ENCODE assay signal across 21 cellular contexts in the genomic region with DNA sequence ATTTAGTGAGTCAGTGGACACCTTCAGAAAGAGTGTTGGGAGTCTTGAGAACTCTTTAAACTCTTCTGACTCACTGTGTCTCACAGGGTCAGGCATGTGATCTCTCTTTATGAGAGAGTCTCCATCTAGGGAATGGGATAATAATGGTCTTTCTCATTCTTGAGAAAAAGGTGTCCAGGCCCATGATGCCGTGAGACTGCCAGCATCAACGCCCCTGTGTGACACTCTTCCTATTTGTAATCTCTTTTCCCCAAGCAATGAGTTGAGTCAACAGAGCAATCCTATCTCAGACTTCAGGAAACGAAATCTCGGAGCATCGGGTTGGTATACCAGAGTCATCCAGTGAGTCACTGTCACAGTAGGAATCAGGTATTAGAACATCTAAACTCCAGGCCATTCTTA.
DNase-seq lines count a peak whose midpoint lies in the region; ATAC-seq and TF ChIP-seq lines count a peak whose summit lies in the region.
"Had no signal": no experiment of that assay in that cellular context is flagged by ENCODE, and none has a peak within 500 bp of the region (broad histone marks: within the 10 kb centered on the region; RNA-seq: fewer than 3 reads in every experiment).

No MANE protein-coding gene starts in this region.

- H3K27me3 ChIP-seq in PC-3 (ENCODE audit: low read length) (peaks cover 24% of the 10 kb centered on the region; the same call in 1 of the 2 replicates), mammary epithelial cell (ENCODE audit: insufficient read depth, low read length) (no peaks in the 10 kb centered on the region), Peyer's patch (no peaks in the 10 kb centered on the region)
- H3K27me3 ChIP-seq: suprapubic skin had no signal

- no peaks in the 10 kb centered on the region for H4K20me1 ChIP-seq in PC-3 (ENCODE audit: low read length)
- no peaks in the 10 kb centered on the region for H4K20me1 ChIP-seq in mammary epithelial cell (ENCODE audit: insufficient read depth, low read length)

- H3K9ac ChIP-seq in PC-3 (ENCODE audit: low read length) (no peak overlapping the region), mammary epithelial cell (ENCODE audit: insufficient read depth, low read length) (no peak overlapping the region)

- peaks cover 19% of the 10 kb centered on the region for H3K4me1 ChIP-seq in PC-3 (ENCODE audit: insufficient read depth, low read length)
- no peaks in the 10 kb centered on the region for H3K4me1 ChIP-seq in mammary epithelial cell (ENCODE audit: insufficient read depth, low read length)
- no peaks in the 10 kb centered on the region for H3K4me1 ChIP-seq in Peyer's patch
- H3K4me1 ChIP-seq: suprapubic skin had no signal

- H3K9me3 Mint-ChIP-seq in type B pancreatic cell = no peaks in the 10 kb centered on the region

- peaks cover 10% of the 10 kb centered on the region for H3K4me1 Mint-ChIP-seq in type B pancreatic cell (ENCODE audit: unreplicated experiment)
- H3K4me1 Mint-ChIP-seq: activated naive CD4-positive, alpha-beta T cell treated with anti-CD3 and anti-CD28 coated beads, Interleukin-2, amount 50 U/mL, for 24 hours had no signal

- H3K4me3 ChIP-seq in PC-3 (ENCODE audit: low read length) (no peak overlapping the region), mammary epithelial cell (replicated peaks in 1 of 3; ENCODE audit: insufficient read depth in 1 of 3, low read depth in 2 of 3, low read length in 3 of 3) (no peak overlapping the region), Peyer's patch (no peak overlapping the region)
- H3K4me3 ChIP-seq: coronary artery, suprapubic skin had no signal

- H3K4me2 ChIP-seq in PC-3 (ENCODE audit: low read length) (peak overlapping the region; percentile 57; the same call in 1 of the 2 replicates), mammary epithelial cell (ENCODE audit: insufficient read depth, low read depth, low read length) (no peak overlapping the region)

- intact Hi-C loops in PC-3 (cut with micrococcal nuclease) (no loop called here), mammary epithelial cell (cut with micrococcal nuclease) (no loop called here), cardiac septum (cut with DNase I) (no loop called here)

- H2AFZ ChIP-seq in PC-3 (ENCODE audit: low read length) = peak overlapping the region; percentile 39; the same call in 1 of the 2 replicates
- H2AFZ ChIP-seq in mammary epithelial cell (ENCODE audit: low read depth, low read length) = peak overlapping the region; percentile 22

- H3K9me2 ChIP-seq in PC-3 (replicated peaks; ENCODE audit: low read length) = no peaks in the 10 kb centered on the region

- CTCF ChIA-PET in PC-3 (lab: Charles Lee) (no interaction called here), mammary epithelial cell (lab: Charles Lee; ENCODE audit: low non-redundant PET) (no interaction called here)

- no peak overlapping the region for H3K27ac Mint-ChIP-seq in type B pancreatic cell
- H3K27ac Mint-ChIP-seq: activated naive CD4-positive, alpha-beta T cell treated with anti-CD3 and anti-CD28 coated beads, Interleukin-2, amount 50 U/mL, for 24 hours; activated T-cell treated with anti-CD3 and anti-CD28 coated beads, Interleukin-2, amount 50 U/mL, for 72 hours; T-helper 1 cell treated with Interleukin-12 subunit alpha and Interleukin-12 subunit beta and Interleukin-4 antibody, amounts not matched to agents 30 μg/mL and 1 μg/mL, for 36 hours had no signal

- H3K9me3 ChIP-seq in PC-3 (ENCODE audit: low read length) = no peaks in the 10 kb centered on the region
- H3K9me3 ChIP-seq in mammary epithelial cell (replicated peaks; ENCODE audit: insufficient read depth, low read length) = no peaks in the 10 kb centered on the region
- no peaks in the 10 kb centered on the region for H3K9me3 ChIP-seq in Peyer's patch
- H3K9me3 ChIP-seq: suprapubic skin had no signal

- BruUV-seq in PC-3 (replicated peaks; lab: Mats Ljungman, UMichigan) (no TSS peak), mammary epithelial cell (replicated peaks; lab: Mats Ljungman, UMichigan) (no TSS peak)

- no peak overlapping the region for H3K4me3 Mint-ChIP-seq in type B pancreatic cell
- H3K4me3 Mint-ChIP-seq: activated naive CD4-positive, alpha-beta T cell treated with anti-CD3 and anti-CD28 coated beads, Interleukin-2, amount 50 U/mL, for 24 hours; activated T-cell treated with anti-CD3 and anti-CD28 coated beads, Interleukin-2, amount 50 U/mL, for 72 hours; T-helper 1 cell treated with Interleukin-12 subunit alpha and Interleukin-12 subunit beta and Interleukin-4 antibody, amounts not matched to agents 30 μg/mL and 1 μg/mL, for 36 hours had no signal

- TF ChIP-seq CTCF in PC-3 (conservative IDR thresholded peaks at IDR 0.05; ENCODE audit: low read depth, low read length) (no peak), mammary epithelial cell (conservative IDR thresholded peaks at IDR 0.05 in 1 of 2, IDR thresholded peaks at IDR 0.05 in 1 of 2; ENCODE audit: extremely low read depth in 1 of 2, insufficient read depth in 1 of 2, low read depth in 1 of 2, low read length in 2 of 2) (no peak), Peyer's patch (IDR thresholded peaks at IDR 0.05) (no peak), type B pancreatic cell (conservative IDR thresholded peaks at IDR 0.05) (no peak)

- dilution Hi-C loops in mammary epithelial cell (cut with HindIII; ENCODE audit: low sequenced_read_pairs) = no loop called here

- 81% methylated on average over 5 of the region's 5 CpGs for WGBS in mammary epithelial cell (ENCODE audit: low coverage, missing lambda C conversion rate)

- no peaks in the 10 kb centered on the region for H3K27me3 Mint-ChIP-seq in type B pancreatic cell
- H3K27me3 Mint-ChIP-seq: activated naive CD4-positive, alpha-beta T cell treated with anti-CD3 and anti-CD28 coated beads, Interleukin-2, amount 50 U/mL, for 24 hours had no signal

- no peak for ATAC-seq in PC-3
- ATAC-seq: activated T-cell treated with anti-CD3 and anti-CD28 coated beads, Interleukin-2, amount 50 U/mL, for 72 hours; left ventricle myocardium superior had no signal

- peak; percentile 54 for DNase-seq in Caki2 (ENCODE audit: low read depth)
- DNase-seq in PC-3 = peak; percentile 83
- DNase-seq in mammary epithelial cell = peak; percentile 83
- peak; percentile 39 for DNase-seq in kidney glomerular epithelial cell (lab: John Stamatoyannopoulos, UW)
- no peak for DNase-seq in cardiac septum (ENCODE audit: low spot score)
- no peak for DNase-seq in amygdala (lab: John Stamatoyannopoulos, UW)
- no peak for DNase-seq in Peyer's patch
- no peak for DNase-seq in type B pancreatic cell (ENCODE audit: extremely low spot score, unreplicated experiment)
- DNase-seq: ACHN; activated T-cell treated with anti-CD3 and anti-CD28 coated beads, Interleukin-2, amount 50 U/mL, for 72 hours; DMS53; KG1; left ventricle myocardium superior; NCI-H1092 treated with DMSO at 0.1 percent for 48 hours; NCI-H2081; NCI-H510A treated with DMSO at 0.1 percent for 48 hours; SIG-M5 had no signal

- no peaks in the 10 kb centered on the region for H3K79me2 ChIP-seq in PC-3 (ENCODE audit: low read length)
- no peaks in the 10 kb centered on the region for H3K79me2 ChIP-seq in mammary epithelial cell (ENCODE audit: insufficient read depth, low read length)

- H3K36me3 ChIP-seq in PC-3 (ENCODE audit: low read depth, low read length) (no peaks in the 10 kb centered on the region), mammary epithelial cell (ENCODE audit: insufficient read depth, low read length) (no peaks in the 10 kb centered on the region), Peyer's patch (no peaks in the 10 kb centered on the region)
- H3K36me3 ChIP-seq: suprapubic skin had no signal

- no peak for TF ChIP-seq POLR2A in Peyer's patch (IDR thresholded peaks at IDR 0.05)

- POLR2A ChIA-PET in PC-3 (lab: Charles Lee; ENCODE audit: unreplicated experiment) = no interaction called here

- H3K27ac ChIP-seq in PC-3 (ENCODE audit: low read length) (peak overlapping the region; percentile 82), mammary epithelial cell (ENCODE audit: insufficient read depth, low read depth, low read length) (peak overlapping the region; percentile 4), Peyer's patch (no peak overlapping the region)
- H3K27ac ChIP-seq: coronary artery, suprapubic skin had no signal

- no peaks in the 10 kb centered on the region for H3F3A ChIP-seq in PC-3 (ENCODE audit: low read length, unreplicated experiment)

- in situ Hi-C loops in Caki2 (cut with HindIII; ENCODE audit: low pct_unique_long_range_greater_than_20kb, low sequenced_read_pairs) (no loop called here), mammary epithelial cell (cut with MboI; ENCODE audit: low sequenced_read_pairs in 2 of 2) (no loop called here)

- H3K36me3 Mint-ChIP-seq in type B pancreatic cell = no peaks in the 10 kb centered on the region
- H3K36me3 Mint-ChIP-seq: activated naive CD4-positive, alpha-beta T cell treated with anti-CD3 and anti-CD28 coated beads, Interleukin-2, amount 50 U/mL, for 24 hours had no signal

Comparison
In these comparisons a context has a peak if more than half of its experiments do, and no peak if none do; other contexts are left out.
1. DNase-seq: peak in Caki2 (single experiment), PC-3 (single experiment), mammary epithelial cell (single experiment) and kidney glomerular epithelial cell (single experiment); none in cardiac septum (single experiment), amygdala (0 of 56), Peyer's patch (0 of 3) and type B pancreatic cell (single experiment).
2. H3K27ac ChIP-seq: peak in PC-3 (single experiment) and mammary epithelial cell (single experiment); none in Peyer's patch (0 of 4).